ENCODE assay signal across 24 cellular contexts in genomic region chr15:89876736-89877135, GRCh38. TPM values are rescaled to one million over a fixed set of nuclear protein-coding genes. Genes with fewer than 3 reads are reported as not detected.
DNase-seq lines count a peak whose midpoint lies in the region; ATAC-seq, FAIRE-seq and TF ChIP-seq lines count a peak whose summit lies in the region.
"Had no signal": no experiment of that assay in that cellular context is flagged by ENCODE, and none has a peak within 500 bp of the region (broad histone marks: within the 10 kb centered on the region; RNA-seq: fewer than 3 reads in every experiment).

No MANE protein-coding gene starts in this region.

- H3K4me2 ChIP-seq in K562 (ENCODE audit: insufficient read depth, low read length) = no peak overlapping the region
- H3K4me2 ChIP-seq: KMS-11 had no signal

- H3K79me2 ChIP-seq in K562 (ENCODE audit: control insufficient read depth, insufficient read depth, low read length) = no peaks in the 10 kb centered on the region

- FAIRE-seq in K562 (lab: Jason Lieb, UNC) = no peak
- FAIRE-seq: GM12891, H1 had no signal

- CTCF ChIA-PET in K562 (lab: Yijun Ruan, JAX; ENCODE audit: low intra/inter-chr PET ratio) = no interaction called here

- POLR2A ChIA-PET in K562 (lab: Yijun Ruan, JAX) = interaction anchor here (1.3 kb wide), 1 partner anchor 10 kb away, joined by 3 read pairs; no protein-coding TSS in a partner anchor

- no peak for TF ChIP-seq CTCF in K562 (IDR thresholded peaks at IDR 0.05 in 2 of 3, conservative IDR thresholded peaks at IDR 0.05 in 1 of 3; ENCODE audit: insufficient read depth in 2 of 3, low read depth in 1 of 3, low read length in 3 of 3)

- no peaks in the 10 kb centered on the region for H4K20me1 ChIP-seq in K562 (replicated peaks; ENCODE audit: control insufficient read depth, insufficient read depth, low read length)

- H3K4me3 ChIP-seq in K562 = no peak overlapping the region
- no peak overlapping the region for H3K4me3 ChIP-seq in subcutaneous abdominal adipose tissue (ENCODE audit: low read depth in 1 of 5, low read length in 5 of 5)
- H3K4me3 ChIP-seq: MG63 had no signal

- BruUV-seq in K562 (replicated peaks; lab: Mats Ljungman, UMichigan) = no TSS peak

- H3K9me3 Mint-ChIP-seq in activated T-cell treated with anti-CD3 and anti-CD28 coated beads, Interleukin-2, amount 50 U/mL, for 72 hours = no peaks in the 10 kb centered on the region
- H3K9me3 Mint-ChIP-seq in memory B cell = no peaks in the 10 kb centered on the region

- H3K9ac ChIP-seq in K562 (ENCODE audit: insufficient read depth in 1 of 2, low read depth in 2 of 2, low read length in 2 of 2) (no peak overlapping the region), subcutaneous abdominal adipose tissue (ENCODE audit: low read length in 5 of 5) (no peak overlapping the region)
- H3K9ac ChIP-seq: KMS-11 had no signal

- 92% methylated on average over 1 of the region's 1 CpG for WGBS in K562 (ENCODE audit: insufficient coverage, low coverage, missing lambda C conversion rate)

- H3K9me3 ChIP-seq in K562 (replicated peaks; ENCODE audit: control insufficient read depth, insufficient read depth, low read depth, low read length) = no peaks in the 10 kb centered on the region
- H3K9me3 ChIP-seq in subcutaneous abdominal adipose tissue (ENCODE audit: control insufficient read depth in 5 of 5, low read length in 5 of 5) = no peaks in the 10 kb centered on the region
- H3K9me3 ChIP-seq: MG63 had no signal

- no peaks in the 10 kb centered on the region for H3K27me3 Mint-ChIP-seq in activated T-cell treated with anti-CD3 and anti-CD28 coated beads, Interleukin-2, amount 50 U/mL, for 72 hours (ENCODE audit: low read depth)
- no peaks in the 10 kb centered on the region for H3K27me3 Mint-ChIP-seq in memory B cell

- no peaks in the 10 kb centered on the region for H3K9me1 ChIP-seq in K562 (ENCODE audit: control insufficient read depth, insufficient read depth, low read length)

- H3K4me1 ChIP-seq in K562 (replicated peaks in 1 of 2; ENCODE audit: control insufficient read depth in 2 of 2, insufficient read depth in 2 of 2, low read length in 2 of 2) (peaks cover 0 to 3% of the 10 kb centered on the region in 2 experiments; a peak in 1 of 5 replicates), subcutaneous abdominal adipose tissue (ENCODE audit: control insufficient read depth in 5 of 5, insufficient read depth in 5 of 5, low read length in 5 of 5) (peaks cover 0 to 15% (median 0%) of the 10 kb centered on the region in 5 donors)

- in situ Hi-C loops in K562 (cut with MboI) = loop anchor here (5.0 kb wide), 1 partner anchor 119 kb away; no protein-coding TSS in a partner anchor

- H3K4me1 Mint-ChIP-seq in activated T-cell treated with anti-CD3 and anti-CD28 coated beads, Interleukin-2, amount 50 U/mL, for 72 hours (ENCODE audit: low read depth) = no peaks in the 10 kb centered on the region
- H3K4me1 Mint-ChIP-seq in memory B cell = no peaks in the 10 kb centered on the region

- intact Hi-C loops in K562 (cut with micrococcal nuclease) = no loop called here

- DNase-seq in activated T-cell treated with anti-CD3 and anti-CD28 coated beads, Interleukin-2, amount 50 U/mL, for 72 hours = no peak
- DNase-seq in activated T-cell treated with anti-CD3 and anti-CD28 coated beads, Interleukin-2, amount 50 U/mL, for 48 hours = no peak
- DNase-seq in K562 (ENCODE audit: extremely low read depth in 1 of 4, low spot score in 3 of 4) (no peak), memory B cell (ENCODE audit: low spot score in 2 of 2) (no peak), anterior cingulate cortex (lab: John Stamatoyannopoulos, UW) (no peak), mesenteric fat pad (ENCODE audit: low spot score) (no peak)
- no peak for DNase-seq in activated naive CD4-positive, alpha-beta T cell treated with Interleukin-2 at 50 U/mL for 16 hours
- DNase-seq: COR-L47, DMS 273 treated with DMSO at 0.1 percent for 48 hours, GF-D8, MG63, NCI-H1048, NCI-H1436, NCI-H1930, NCI-H226, NCI-H524 treated with DMSO at 0.1 percent for 48 hours, PC-3, RPMI8226, SIG-M5 had no signal

- H3K27me3 ChIP-seq in K562 (ENCODE audit: control insufficient read depth in 2 of 2, insufficient read depth in 2 of 2, low read length in 2 of 2) (no peaks in the 10 kb centered on the region), subcutaneous abdominal adipose tissue (ENCODE audit: control insufficient read depth in 5 of 5, insufficient read depth in 4 of 5, low read length in 5 of 5) (no peaks in the 10 kb centered on the region)
- H3K27me3 ChIP-seq: MG63 had no signal

- TF ChIP-seq RAD21 in K562 (CRISPR knock-in tag; conservative IDR thresholded peaks at IDR 0.05 in 1 of 2, IDR thresholded peaks at IDR 0.05 in 1 of 2) = no peak

- no peak overlapping the region for H2AFZ ChIP-seq in K562 (ENCODE audit: low read depth, low read length)

- H3K36me3 ChIP-seq in K562 (ENCODE audit: control insufficient read depth, insufficient read depth, low read length) (peaks cover 39% of the 10 kb centered on the region; the same call in 1 of the 3 replicates), subcutaneous abdominal adipose tissue (ENCODE audit: control insufficient read depth in 5 of 5, insufficient read depth in 5 of 5, low read length in 5 of 5) (peaks cover 15 to 46% (median 27%) of the 10 kb centered on the region in 5 donors)

- peak overlapping the region; percentile 8 for H3K27ac Mint-ChIP-seq in activated T-cell treated with anti-CD3 and anti-CD28 coated beads, Interleukin-2, amount 50 U/mL, for 72 hours
- H3K27ac Mint-ChIP-seq in memory B cell = peak overlapping the region; percentile 51

- no peak overlapping the region for H3K27ac ChIP-seq in K562 (ENCODE audit: extremely low read depth, low read depth, low read length)
- peak overlapping the region; percentile 17 for H3K27ac ChIP-seq in subcutaneous abdominal adipose tissue (ENCODE audit: low read depth, low read length)
- H3K27ac ChIP-seq: 22Rv1, KMS-11 had no signal

- no peak for TF ChIP-seq POLR2A in K562 (conservative IDR thresholded peaks at IDR 0.05)

- peaks cover 0 to 9% of the 10 kb centered on the region in 2 donors for H3K36me3 Mint-ChIP-seq in activated T-cell treated with anti-CD3 and anti-CD28 coated beads, Interleukin-2, amount 50 U/mL, for 72 hours (ENCODE audit: insufficient read depth in 2 of 2)
- H3K36me3 Mint-ChIP-seq in memory B cell = peaks cover 23% of the 10 kb centered on the region

- ATAC-seq in activated T-cell treated with anti-CD3 and anti-CD28 coated beads, Interleukin-2, amount 50 U/mL, for 72 hours (replicated peaks in 1 of 2) = no peak
- no peak for ATAC-seq in K562
- no peak for ATAC-seq in memory B cell (ENCODE audit: low read depth)
- ATAC-seq: PC-3 had no signal

- TF ChIP-seq EP300 in K562 (IDR thresholded peaks at IDR 0.05; ENCODE audit: low read length) = no peak

- H3K4me3 Mint-ChIP-seq in activated T-cell treated with anti-CD3 and anti-CD28 coated beads, Interleukin-2, amount 50 U/mL, for 72 hours = no peak overlapping the region
- no peak overlapping the region for H3K4me3 Mint-ChIP-seq in memory B cell

TF ChIP-seq in K562, 482 proteins besides CTCF, POLR2A, EP300 and RAD21:
- TF ChIP-seq ZNF316 (IDR thresholded peaks at IDR 0.05) (0 out of 2 replicates have a peak, but pooled peaks have one; percentile 11), ZNF12 (CRISPR knock-in tag; IDR thresholded peaks at IDR 0.05) (no peak)
TF ChIP-seq in K562: peak in this region for 1.

RNA-seq across cellular contexts. Expression of gene AP3S2, which starts 17.1 kb away (rescaled TPM):
- 10 to 100 TPM; 28.5 to 40.2 TPM for total RNA-seq in activated T-cell treated with anti-CD3 and anti-CD28 coated beads, Interleukin-2, amount 50 U/mL, for 72 hours
- 78.3 and 139 TPM in 2 replicates for total RNA-seq in K562 (2011; cell fraction: chromatin; rRNA removed; ENCODE audit: low replicate concordance)
- 52.0 and 53.4 TPM in 2 replicates for total RNA-seq in K562 (2011; cell fraction: nucleolus; rRNA removed)
- total RNA-seq in K562 (2011; cell fraction: nucleoplasm; rRNA removed) = 80.6 and 127 TPM in 2 replicates
- total RNA-seq in K562 (2014; rRNA removed) (18.7 and 39.5 TPM in 2 replicates), K562 (2014; rRNA removed; fragmentation: Illumina TruSeq; extraction: Trizol) (54.1 and 60.8 TPM in 2 replicates), K562 (2015; rRNA removed; fragmentation: Illumina TruSeq; extraction: Trizol) (47.2 and 50.0 TPM in 2 replicates), K562 (2021) (25.0 and 25.8 TPM in 2 replicates), mesenteric fat pad (27.3 TPM)
- polyA plus RNA-seq in K562 (2011; rRNA removed) (23.4 and 37.4 TPM in 2 replicates), K562 (2014; fragmentation: Illumina TruSeq; extraction: Trizol) (31.0 and 34.4 TPM in 2 replicates), K562 (2014; fragmentation: Nextera tagmentation; extraction: Ambion mirVana) (10 to 100 TPM; 16.4 to 20.1 TPM), K562 (2014; rRNA removed) (26.7 and 49.4 TPM in 2 replicates)
- 15.5 and 20.6 TPM in 2 replicates for polyA plus RNA-seq in K562 (2011; cell fraction: cytosol; rRNA removed)
- 14.4 TPM in 2 replicates for polyA plus RNA-seq in K562 (2011; cell fraction: nucleus; rRNA removed)
- polyA plus RNA-seq in K562 (2012) = 19.0 and 30.0 TPM in 2 replicates
- polyA minus RNA-seq in K562 (2011; rRNA and poly(A)+ RNA removed) = 68.2 and 79.0 TPM in 2 replicates
- 10.6 and 28.6 TPM in 2 replicates for polyA minus RNA-seq in K562 (2011; cell fraction: cytosol; rRNA and poly(A)+ RNA removed)
- polyA minus RNA-seq in K562 (2011; cell fraction: nucleus; rRNA and poly(A)+ RNA removed) = 19.5 and 28.7 TPM in 2 replicates

RNA-seq across cellular contexts. Expression of gene ARPIN, which starts 36.0 kb away (rescaled TPM):
- total RNA-seq in activated T-cell treated with anti-CD3 and anti-CD28 coated beads, Interleukin-2, amount 50 U/mL, for 72 hours = not detected
- total RNA-seq in K562 (2011; cell fraction: chromatin; rRNA removed; ENCODE audit: low replicate concordance) = not detected in 2 replicates
- not detected in 2 replicates for total RNA-seq in K562 (2011; cell fraction: nucleolus; rRNA removed)
- total RNA-seq in K562 (2011; cell fraction: nucleoplasm; rRNA removed) = not detected in 2 replicates
- not detected in 2 replicates for total RNA-seq in K562 (2014; rRNA removed)
- not detected in 2 replicates for total RNA-seq in K562 (2014; rRNA removed; fragmentation: Illumina TruSeq; extraction: Trizol)
- not detected in 2 replicates for total RNA-seq in K562 (2015; rRNA removed; fragmentation: Illumina TruSeq; extraction: Trizol)
- total RNA-seq in K562 (2021) = 0.04 TPM in 1 of 2 replicates, not detected in the other
- not detected in 2 replicates for polyA plus RNA-seq in K562 (2011; rRNA removed)
- not detected in 2 replicates for polyA plus RNA-seq in K562 (2011; cell fraction: cytosol; rRNA removed)
- not detected in 2 replicates for polyA plus RNA-seq in K562 (2011; cell fraction: nucleus; rRNA removed)
- 0.05 TPM in 1 of 2 replicates, not detected in the other for polyA plus RNA-seq in K562 (2012)
- polyA plus RNA-seq in K562 (2014; fragmentation: Illumina TruSeq; extraction: Trizol) = not detected in 2 replicates
- polyA plus RNA-seq in K562 (2014; fragmentation: Nextera tagmentation; extraction: Ambion mirVana) = not detected
- not detected in 2 replicates for polyA plus RNA-seq in K562 (2014; rRNA removed)
- polyA minus RNA-seq in K562 (2011; rRNA and poly(A)+ RNA removed) = not detected in 2 replicates
- polyA minus RNA-seq in K562 (2011; cell fraction: cytosol; rRNA and poly(A)+ RNA removed) = not detected in 2 replicates
- not detected in 2 replicates for polyA minus RNA-seq in K562 (2011; cell fraction: nucleus; rRNA and poly(A)+ RNA removed)
- 17.7 TPM for total RNA-seq in mesenteric fat pad

Comparison
In these comparisons a context has a peak if more than half of its experiments do, and no peak if none do; other contexts are left out.
1. RNA of gene ARPIN, which starts 36.0 kb away (total RNA-seq): 17.7 TPM in mesenteric fat pad (single experiment); not detected in activated T-cell treated with anti-CD3 and anti-CD28 coated beads, Interleukin-2, amount 50 U/mL, for 72 hours and 0.04 TPM in K562; every median in the first group is over 10 times any median in the second.